In the genomic region with DNA sequence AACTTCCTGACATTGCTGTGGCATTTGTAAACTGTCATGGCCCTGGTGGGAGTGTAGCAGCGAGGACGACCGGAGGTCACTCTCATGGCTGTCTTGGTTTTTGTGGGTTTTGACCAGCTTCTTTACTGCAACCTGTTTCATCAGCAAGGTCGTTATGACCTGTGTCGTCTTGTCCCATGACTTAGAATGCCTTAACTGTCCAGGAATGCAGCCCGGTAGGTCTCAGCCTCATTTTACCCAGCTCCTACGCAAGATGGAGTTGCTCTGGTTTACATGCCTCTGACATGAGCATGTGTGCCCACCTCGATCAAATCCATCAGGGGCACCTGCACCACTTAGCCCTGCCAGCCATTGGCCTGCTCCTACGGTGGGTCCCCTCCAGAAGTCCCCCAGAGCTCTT, we compare ENCODE assay signal across 17 cellular contexts. TPM values are rescaled to one million over a fixed set of nuclear protein-coding genes. Genes with fewer than 3 reads are reported as not detected.
DNase-seq lines count a peak whose midpoint lies in the region; ATAC-seq, FAIRE-seq and TF ChIP-seq lines count a peak whose summit lies in the region.
"Had no signal": no experiment of that assay in that cellular context is flagged by ENCODE, and none has a peak within 500 bp of the region (broad histone marks: within the 10 kb centered on the region; RNA-seq: fewer than 3 reads in every experiment).

No MANE protein-coding gene starts in this region.

- H3K9ac ChIP-seq in astrocyte (ENCODE audit: low read length) (no peak overlapping the region), keratinocyte (ENCODE audit: control insufficient read depth, extremely low read depth, insufficient read depth, low read length) (no peak overlapping the region)
- H3K9ac ChIP-seq: BLaER1 had no signal

- H3K36me3 Mint-ChIP-seq in astrocyte (ENCODE audit: low read depth, unreplicated experiment), result no peaks in the 10 kb centered on the region

- H3K79me2 ChIP-seq in astrocyte (ENCODE audit: insufficient read depth, low read length) (no peaks in the 10 kb centered on the region), keratinocyte (ENCODE audit: control insufficient read depth, insufficient read depth, low read length) (no peaks in the 10 kb centered on the region)

- intact Hi-C loops in spleen (cut with DNase I; ENCODE audit: low total_unique reads), result no loop called here

- TF ChIP-seq CTCF in astrocyte (IDR thresholded peaks at IDR 0.05; ENCODE audit: insufficient read depth, low read depth, low read length) (no peak), keratinocyte (optimal IDR thresholded peaks at IDR 0.05 in 1 of 3, IDR thresholded peaks at IDR 0.05 in 1 of 3, conservative IDR thresholded peaks at IDR 0.05 in 1 of 3; ENCODE audit: extremely low read depth in 1 of 3, insufficient read depth in 2 of 3, low read length in 3 of 3) (no peak), spleen (IDR thresholded peaks at IDR 0.05 in 8 of 11, conservative IDR thresholded peaks at IDR 0.05 in 3 of 11) (no peak)

- no peaks in the 10 kb centered on the region for H3K36me3 ChIP-seq in astrocyte (ENCODE audit: insufficient read depth, low read length)
- H3K36me3 ChIP-seq in keratinocyte (ENCODE audit: control insufficient read depth in 2 of 2, extremely low read depth in 1 of 2, insufficient read depth in 2 of 2, low read length in 2 of 2), result no peaks in the 10 kb centered on the region
- no peaks in the 10 kb centered on the region for H3K36me3 ChIP-seq in spleen
- H3K36me3 ChIP-seq: BLaER1 had no signal

- no peak for TF ChIP-seq POLR2A in spleen (IDR thresholded peaks at IDR 0.05)

- H3K4me3 Mint-ChIP-seq in astrocyte (ENCODE audit: unreplicated experiment), result peak overlapping the region; percentile 15
- H3K4me3 Mint-ChIP-seq: CD4-positive, alpha-beta T cell had no signal

- no peaks in the 10 kb centered on the region for H3K27me3 ChIP-seq in astrocyte (ENCODE audit: insufficient read depth, low read length)
- no peaks in the 10 kb centered on the region for H3K27me3 ChIP-seq in keratinocyte (ENCODE audit: control insufficient read depth, extremely low read depth, insufficient read depth, low read length)
- peaks cover 0 to 11% (median 0%) of the 10 kb centered on the region in 7 donors for H3K27me3 ChIP-seq in spleen (replicated peaks in 1 of 7)
- H3K27me3 ChIP-seq: BLaER1 had no signal

- FAIRE-seq in astrocyte (lab: Jason Lieb, UNC) (no peak), keratinocyte (lab: Jason Lieb, UNC) (no peak)
- FAIRE-seq: GM12891 had no signal

- H3K27ac ChIP-seq in astrocyte (ENCODE audit: low read depth, low read length), result no peak overlapping the region
- no peak overlapping the region for H3K27ac ChIP-seq in keratinocyte (ENCODE audit: control insufficient read depth, insufficient read depth, low read length)
- H3K27ac ChIP-seq in spleen, result no peak overlapping the region
- H3K27ac ChIP-seq: BLaER1 had no signal

- ATAC-seq in GM19467 (IDR thresholded peaks at IDR 0.05; ENCODE audit: unreplicated experiment) (no peak), GM21360 (IDR thresholded peaks at IDR 0.05; ENCODE audit: unreplicated experiment) (no peak)
- ATAC-seq: Right ventricle myocardium inferior had no signal

- WGBS in spleen, 5 donors, result 80 to 85% (median 80%) methylated on average over 9 of the region's 9 CpGs

- H3K4me2 ChIP-seq in astrocyte (ENCODE audit: low read length) (no peak overlapping the region), keratinocyte (ENCODE audit: control insufficient read depth, extremely low read depth, insufficient read depth, low read depth, low read length) (peak overlapping the region; percentile 5)

- H3K4me1 ChIP-seq in astrocyte (ENCODE audit: insufficient read depth, low read length) (peaks cover 3% of the 10 kb centered on the region), keratinocyte (ENCODE audit: control insufficient read depth, extremely low read depth, insufficient read depth, low read length) (peaks cover 7% of the 10 kb centered on the region), spleen (peaks cover 0 to 11% (median under 1%) of the 10 kb centered on the region in 6 donors)

- H3K27ac Mint-ChIP-seq in astrocyte (ENCODE audit: unreplicated experiment), result peak overlapping the region; percentile 55
- H3K27ac Mint-ChIP-seq: CD4-positive, alpha-beta T cell had no signal

- peaks cover 13% of the 10 kb centered on the region for H3K4me1 Mint-ChIP-seq in astrocyte (ENCODE audit: low read depth, unreplicated experiment)

- H3K9me1 ChIP-seq in keratinocyte (ENCODE audit: control insufficient read depth, extremely low read depth, insufficient read depth, low read length), result no peaks in the 10 kb centered on the region

- no peaks in the 10 kb centered on the region for H3K9me3 ChIP-seq in astrocyte (ENCODE audit: insufficient read depth, low read depth, low read length)
- no peaks in the 10 kb centered on the region for H3K9me3 ChIP-seq in keratinocyte (ENCODE audit: control insufficient read depth, low read depth, low read length)
- H3K9me3 ChIP-seq in spleen, result no peaks in the 10 kb centered on the region
- H3K9me3 ChIP-seq: BLaER1 had no signal

- no peaks in the 10 kb centered on the region for H4K20me1 ChIP-seq in astrocyte (ENCODE audit: insufficient read depth, low read length)
- H4K20me1 ChIP-seq in keratinocyte (ENCODE audit: control insufficient read depth, extremely low read depth, insufficient read depth, low read length), result no peaks in the 10 kb centered on the region
- H4K20me1 ChIP-seq: BLaER1 had no signal

- H3K9me3 Mint-ChIP-seq in astrocyte (ENCODE audit: unreplicated experiment), result no peaks in the 10 kb centered on the region
- H3K9me3 Mint-ChIP-seq: CD4-positive, alpha-beta T cell had no signal

- peaks cover 23% of the 10 kb centered on the region for H3K27me3 Mint-ChIP-seq in astrocyte (ENCODE audit: low read depth, unreplicated experiment)
- H3K27me3 Mint-ChIP-seq: CD4-positive, alpha-beta T cell had no signal

- dilution Hi-C loops in keratinocyte (cut with MboI; ENCODE audit: extremely low pct_ligation_motif_present, low sequenced_read_pairs), result no loop called here

- H2AFZ ChIP-seq in astrocyte (ENCODE audit: low read depth, low read length), result no peak overlapping the region
- no peak overlapping the region for H2AFZ ChIP-seq in keratinocyte (ENCODE audit: control insufficient read depth, low read length)

- DNase-seq in MV-4-11 (lab: John Stamatoyannopoulos, UW) (peak; percentile 12), astrocyte (ENCODE audit: low read depth) (no peak), keratinocyte (ENCODE audit: low read depth, low spot score) (no peak), spleen (peak; percentile 22), T-helper 2 cell (no peak)
- DNase-seq: ACHN; CD4-positive, alpha-beta T cell; DND-41; GOT3; HCEC 1CT; Karpas-422; NCI-H226 had no signal

- H3K4me3 ChIP-seq in astrocyte (ENCODE audit: insufficient read depth, low read depth, low read length) (no peak overlapping the region), keratinocyte (ENCODE audit: control insufficient read depth in 2 of 3, extremely low read depth in 1 of 3, insufficient read depth in 2 of 3, low read depth in 1 of 3, low read length in 3 of 3) (no peak overlapping the region), spleen (no peak overlapping the region)
- H3K4me3 ChIP-seq: BLaER1 had no signal

RNA-seq across cellular contexts. Expression of a gene that starts 32.9 kb away (rescaled TPM):
- total RNA-seq in astrocyte (14.3 and 16.0 TPM in 2 replicates), spleen (10 to 100 TPM; 28.0 to 82.1 (median 53.8) TPM)
- polyA plus RNA-seq in keratinocyte (20.4 to 34.9 TPM (median 31.1 TPM) in 3 replicates), spleen (10 to 100 TPM; 16.8 to 26.8 (median 19.4) TPM)
- 2.1 TPM for polyA plus RNA-seq in keratinocyte (2011; ENCODE audit: low read depth)
- 23.1 and 26.5 TPM in 2 replicates for polyA plus RNA-seq in keratinocyte (2011; cell fraction: cytosol; rRNA removed)
- polyA plus RNA-seq in keratinocyte (2011; cell fraction: nucleus; rRNA removed), result 13.1 and 16.3 TPM in 2 replicates
- polyA plus RNA-seq in keratinocyte (2012; ENCODE audit: low replicate concordance), result 7.1 and 16.4 TPM in 2 replicates
- polyA minus RNA-seq in keratinocyte, result 31.2 to 50.4 TPM (median 36.3 TPM) in 3 replicates
- polyA minus RNA-seq in keratinocyte (2011; cell fraction: cytosol; rRNA and poly(A)+ RNA removed), result 33.0 TPM
- polyA minus RNA-seq in keratinocyte (2011; cell fraction: nucleus; rRNA and poly(A)+ RNA removed), result 9.4 and 12.9 TPM in 2 replicates

Comparison
In these comparisons a context has a peak if more than half of its experiments do, and no peak if none do; other contexts are left out.
1. DNase-seq: peak in MV-4-11 (single experiment) and spleen (single experiment); none in astrocyte (single experiment), keratinocyte (single experiment) and T-helper 2 cell (0 of 5).